23 cellular contexts compared by ENCODE assay signal in genomic region chr6:124536792-124537191, GRCh38.
DNase-seq lines count a peak whose midpoint lies in the region; ATAC-seq, FAIRE-seq and TF ChIP-seq lines count a peak whose summit lies in the region.
"Had no signal": no experiment of that assay in that cellular context is flagged by ENCODE, and none has a peak within 500 bp of the region (broad histone marks: within the 10 kb centered on the region; RNA-seq: fewer than 3 reads in every experiment).

No MANE protein-coding gene starts in this region.

- no peaks in the 10 kb centered on the region for H3K27me3 Mint-ChIP-seq in neural progenitor cell (ENCODE audit: insufficient read depth, low read depth)
- H3K27me3 Mint-ChIP-seq: stimulated activated naive CD8-positive, alpha-beta T cell treated with anti-CD3 and anti-CD28 coated beads, Interleukin-15, amount 100 ng/mL, for 72 hours had no signal

- peak; percentile 19 for DNase-seq in DMS53 treated with DMSO at 0.1 percent for 48 hours (lab: John Stamatoyannopoulos, UW; ENCODE audit: unreplicated experiment)
- peak; percentile 94 for DNase-seq in NCI-H146 (lab: John Stamatoyannopoulos, UW)
- DNase-seq in SHP77 treated with DMSO at 0.1 percent for 48 hours (lab: John Stamatoyannopoulos, UW) = peak; percentile 21
- DNase-seq in neural progenitor cell (ENCODE audit: low spot score) = no peak
- DNase-seq in urothelium cell line (ENCODE audit: low spot score) = no peak
- no peak for DNase-seq in RPMI8226
- DNase-seq: activated CD4-positive, alpha-beta T cell treated with anti-CD3 and anti-CD28 coated beads, Interleukin-2, amount 50 U/mL, for 1 hour; activated CD8-positive, alpha-beta memory T cell treated with anti-CD3 and anti-CD28 coated beads, Interleukin-2, amount 50 U/mL, for 4 hours; hippocampal formation; islet precursor cell; lower lobe of right lung; NCI-H187; NCI-H524 treated with DMSO at 0.1 percent for 48 hours; nucleus accumbens; PC-3; spleen; stimulated activated CD4-positive, alpha-beta T cell treated with anti-CD3 and anti-CD28 coated beads, Interleukin-4, amount 100 ng/mL, for 4 hours; stimulated activated naive CD8-positive, alpha-beta T cell treated with anti-CD3 and anti-CD28 coated beads, Interleukin-15, amount 100 ng/mL, for 72 hours; WERI-Rb-1 had no signal

- no peak overlapping the region for H3K4me3 ChIP-seq in neural progenitor cell
- H3K4me3 ChIP-seq: lower lobe of right lung, spleen, tibial nerve had no signal

- H3K9ac ChIP-seq in neural progenitor cell = no peak overlapping the region

- no peak for ATAC-seq in GM18870 (IDR thresholded peaks at IDR 0.05; ENCODE audit: unreplicated experiment)
- ATAC-seq: lower lobe of right lung; PC-3; stimulated activated naive CD8-positive, alpha-beta T cell treated with anti-CD3 and anti-CD28 coated beads, Interleukin-15, amount 100 ng/mL, for 72 hours had no signal

- H3K79me2 ChIP-seq in neural progenitor cell (ENCODE audit: low read depth) = no peaks in the 10 kb centered on the region

- H3F3A ChIP-seq in neural progenitor cell (ENCODE audit: low read depth) = no peaks in the 10 kb centered on the region

- no peaks in the 10 kb centered on the region for H3K36me3 ChIP-seq in neural progenitor cell
- H3K36me3 ChIP-seq: lower lobe of right lung, spleen, tibial nerve, WERI-Rb-1 had no signal

- H3K36me3 Mint-ChIP-seq in neural progenitor cell = no peaks in the 10 kb centered on the region

- TF ChIP-seq CTCF in neural progenitor cell (IDR thresholded peaks at IDR 0.05) = no peak

- no peak overlapping the region for H3K27ac ChIP-seq in neural progenitor cell
- H3K27ac ChIP-seq: lower lobe of right lung, spleen, tibial nerve, WERI-Rb-1 had no signal

- H3K4me1 ChIP-seq in neural progenitor cell = peaks cover 4% of the 10 kb centered on the region
- H3K4me1 ChIP-seq: lower lobe of right lung, spleen had no signal

- peak overlapping the region; percentile 64 for H3K27ac Mint-ChIP-seq in neural progenitor cell
- H3K27ac Mint-ChIP-seq: stimulated activated naive CD8-positive, alpha-beta T cell treated with anti-CD3 and anti-CD28 coated beads, Interleukin-15, amount 100 ng/mL, for 72 hours; T-helper 2 cell treated with Interferon-gamma antibody and Interleukin-4, amounts not matched to agents 5 μg/mL and 100 μg/mL, for 36 hours had no signal

- peaks cover 6% of the 10 kb centered on the region for H3K9me3 Mint-ChIP-seq in neural progenitor cell
- H3K9me3 Mint-ChIP-seq: stimulated activated naive CD8-positive, alpha-beta T cell treated with anti-CD3 and anti-CD28 coated beads, Interleukin-15, amount 100 ng/mL, for 72 hours; T-helper 2 cell treated with Interferon-gamma antibody and Interleukin-4, amounts not matched to agents 5 μg/mL and 100 μg/mL, for 36 hours had no signal

- no peaks in the 10 kb centered on the region for H3K27me3 ChIP-seq in neural progenitor cell
- H3K27me3 ChIP-seq: spleen, tibial nerve had no signal

- H3K9me3 ChIP-seq in neural progenitor cell (ENCODE audit: low read depth) = no peaks in the 10 kb centered on the region
- H3K9me3 ChIP-seq: lower lobe of right lung, spleen, tibial nerve had no signal

- H3K4me3 Mint-ChIP-seq in neural progenitor cell = no peak overlapping the region
- H3K4me3 Mint-ChIP-seq: stimulated activated naive CD8-positive, alpha-beta T cell treated with anti-CD3 and anti-CD28 coated beads, Interleukin-15, amount 100 ng/mL, for 72 hours; T-helper 2 cell treated with Interferon-gamma antibody and Interleukin-4, amounts not matched to agents 5 μg/mL and 100 μg/mL, for 36 hours had no signal

- H3K4me2 ChIP-seq in neural progenitor cell = no peak overlapping the region

- no peak overlapping the region for H2AFZ ChIP-seq in neural progenitor cell (replicated peaks)

- H4K20me1 ChIP-seq in neural progenitor cell (ENCODE audit: low read depth) = no peaks in the 10 kb centered on the region

- peaks cover 20% of the 10 kb centered on the region for H3K4me1 Mint-ChIP-seq in neural progenitor cell
- H3K4me1 Mint-ChIP-seq: stimulated activated naive CD8-positive, alpha-beta T cell treated with anti-CD3 and anti-CD28 coated beads, Interleukin-15, amount 100 ng/mL, for 72 hours had no signal

- no peak for FAIRE-seq in urothelium cell line (lab: Jason Lieb, UNC)
- FAIRE-seq: endothelial cell of umbilical vein had no signal

Comparison
In these comparisons a context has a peak if more than half of its experiments do, and no peak if none do; other contexts are left out.
1. DNase-seq: peak in DMS53 treated with DMSO at 0.1 percent for 48 hours (single experiment), NCI-H146 (single experiment) and SHP77 treated with DMSO at 0.1 percent for 48 hours (single experiment); none in neural progenitor cell (single experiment), urothelium cell line (single experiment) and RPMI8226 (single experiment).